Comparison of ENCODE assay signal across 9 cellular contexts in the genomic region with DNA sequence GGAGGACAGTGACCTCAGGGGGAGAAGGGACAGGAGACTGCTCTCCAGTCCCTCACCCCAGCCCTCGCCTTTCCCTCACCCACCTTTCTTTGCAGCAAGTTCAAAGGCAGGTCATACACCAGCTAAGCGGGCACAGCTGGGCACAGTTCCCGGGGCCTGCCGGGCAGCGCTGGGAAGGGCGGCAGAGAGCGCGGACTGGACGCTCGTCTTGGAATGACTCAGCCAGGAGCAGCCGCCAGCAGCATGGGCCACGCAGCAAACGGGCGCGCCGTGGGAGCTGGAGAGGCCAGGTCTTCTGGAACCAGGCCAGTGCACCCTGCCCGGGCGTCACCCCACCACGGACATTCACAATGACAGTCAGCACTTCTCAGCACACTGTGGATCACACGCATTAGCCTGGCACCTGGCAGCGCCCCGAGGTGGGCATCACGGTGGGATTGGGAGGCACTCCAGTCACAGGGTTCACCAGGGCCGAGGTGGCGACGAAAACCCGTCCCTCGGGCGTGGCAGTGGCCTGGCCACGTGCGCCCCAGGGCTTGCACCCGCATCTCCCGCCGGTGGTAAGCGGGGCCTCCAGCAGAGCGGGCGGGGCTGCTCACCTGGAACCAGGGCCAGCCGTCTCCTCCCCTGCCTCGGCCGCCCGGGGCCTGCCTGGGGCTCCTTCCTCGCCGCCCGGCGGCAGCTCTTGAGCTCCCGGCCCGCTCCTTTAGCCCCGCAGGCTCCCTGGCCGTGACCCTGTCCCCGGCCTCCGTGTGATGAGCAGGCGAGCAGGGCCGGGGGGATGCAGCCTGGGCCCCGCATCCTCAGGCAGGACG. TPM values are rescaled to one million over a fixed set of nuclear protein-coding genes. Genes with fewer than 3 reads are reported as not detected.
DNase-seq lines count a peak whose midpoint lies in the region; ATAC-seq and TF ChIP-seq lines count a peak whose summit lies in the region.
"Had no signal": no experiment of that assay in that cellular context is flagged by ENCODE, and none has a peak within 500 bp of the region (broad histone marks: within the 10 kb centered on the region; RNA-seq: fewer than 3 reads in every experiment).

No MANE protein-coding gene starts in this region.

- peaks cover 18% of the 10 kb centered on the region for H3K4me1 Mint-ChIP-seq in activated naive CD8-positive, alpha-beta T cell treated with anti-CD3 and anti-CD28 coated beads, Interleukin-2, amount 10 ng/mL, durations not matched to agents 7 days and 5 days

- DNase-seq in AG10803 (ENCODE audit: low read depth) = peak; percentile 67
- peak; percentile 86 for DNase-seq in HK-2 (ENCODE audit: unreplicated experiment)
- DNase-seq in activated naive CD8-positive, alpha-beta T cell treated with anti-CD3 and anti-CD28 coated beads, Interleukin-2, amount 10 ng/mL, durations not matched to agents 7 days and 5 days = no peak
- peak; percentile 76 for DNase-seq in left ventricle myocardium inferior
- DNase-seq in posterior cingulate gyrus = peak in 9 of 10 donors; percentile 42 to 95 (median 72)
- no peak for DNase-seq in stimulated activated CD4-positive, alpha-beta T cell treated with anti-CD3 and anti-CD28 coated beads, Interleukin-4, amount 100 ng/mL, for 4 hours
- no peak for DNase-seq in T-helper 2 cell

- peaks cover 45% of the 10 kb centered on the region for H3K27me3 Mint-ChIP-seq in activated naive CD8-positive, alpha-beta T cell treated with anti-CD3 and anti-CD28 coated beads, Interleukin-2, amount 10 ng/mL, durations not matched to agents 7 days and 5 days

- H3K36me3 ChIP-seq in left ventricle myocardium inferior = no peaks in the 10 kb centered on the region

- H3K9me3 ChIP-seq in left ventricle myocardium inferior (replicated peaks) = no peaks in the 10 kb centered on the region

- POLR2A ChIA-PET in activated naive CD8-positive, alpha-beta T cell treated with anti-CD3 and anti-CD28 coated beads, Interleukin-2, amount 10 ng/mL, durations not matched to agents 7 days and 5 days (lab: Charles Lee) = no interaction called here

- peak; percentile 31 for ATAC-seq in GM19023 (IDR thresholded peaks at IDR 0.05; ENCODE audit: unreplicated experiment)
- no peak for ATAC-seq in activated naive CD8-positive, alpha-beta T cell treated with anti-CD3 and anti-CD28 coated beads, Interleukin-2, amount 10 ng/mL, durations not matched to agents 7 days and 5 days (ENCODE audit: low read depth)

- H3K4me3 ChIP-seq in AG10803 (ENCODE audit: low read length) (peak overlapping the region; percentile 62), left ventricle myocardium inferior (peak overlapping the region; percentile 81)

- H3K27me3 ChIP-seq in left ventricle myocardium inferior (ENCODE audit: low read depth) = no peaks in the 10 kb centered on the region

- H3K36me3 Mint-ChIP-seq in activated naive CD8-positive, alpha-beta T cell treated with anti-CD3 and anti-CD28 coated beads, Interleukin-2, amount 10 ng/mL, durations not matched to agents 7 days and 5 days = no peaks in the 10 kb centered on the region
- H3K36me3 Mint-ChIP-seq: IgD-negative memory B cell had no signal

- H3K9me3 Mint-ChIP-seq in activated naive CD8-positive, alpha-beta T cell treated with anti-CD3 and anti-CD28 coated beads, Interleukin-2, amount 10 ng/mL, durations not matched to agents 7 days and 5 days = no peaks in the 10 kb centered on the region
- H3K9me3 Mint-ChIP-seq: IgD-negative memory B cell had no signal

- peaks cover 16% of the 10 kb centered on the region for H3K4me1 ChIP-seq in left ventricle myocardium inferior

- peak overlapping the region; percentile 4 for H3K4me3 Mint-ChIP-seq in activated naive CD8-positive, alpha-beta T cell treated with anti-CD3 and anti-CD28 coated beads, Interleukin-2, amount 10 ng/mL, durations not matched to agents 7 days and 5 days

- intact Hi-C loops in left ventricle myocardium inferior (cut with micrococcal nuclease) = loop anchor here (2.0 kb wide), 1 partner anchor 105 kb away; no protein-coding TSS in a partner anchor
- intact Hi-C loops in posterior cingulate gyrus (cut with DNase I) = loop anchor here (1.0 to 10.0 kb wide), 4 partner anchors 103 to 749 kb away; no protein-coding TSS in a partner anchor

- H3K27ac Mint-ChIP-seq in activated naive CD8-positive, alpha-beta T cell treated with anti-CD3 and anti-CD28 coated beads, Interleukin-2, amount 10 ng/mL, durations not matched to agents 7 days and 5 days = no peak overlapping the region

- TF ChIP-seq CTCF in AG10803 (conservative IDR thresholded peaks at IDR 0.05; ENCODE audit: low read length) (no peak), left ventricle myocardium inferior (IDR thresholded peaks at IDR 0.05; ENCODE audit: borderline replicate concordance) (no peak)

- H3K27ac ChIP-seq in left ventricle myocardium inferior (replicated peaks) = peak overlapping the region; percentile 80

RNA-seq across cellular contexts. Expression of gene WDFY4, which starts 29.0 kb away (rescaled TPM):
- total RNA-seq in activated naive CD8-positive, alpha-beta T cell treated with anti-CD3 and anti-CD28 coated beads, Interleukin-2, amount 10 ng/mL, durations not matched to agents 7 days and 5 days = 1 to 10 TPM; 1.5 to 2.4 TPM
- 1.5 TPM for total RNA-seq in left ventricle myocardium inferior

RNA-seq across cellular contexts. Expression of gene ARHGAP22, which starts 50.8 kb away (rescaled TPM):
- total RNA-seq in activated naive CD8-positive, alpha-beta T cell treated with anti-CD3 and anti-CD28 coated beads, Interleukin-2, amount 10 ng/mL, durations not matched to agents 7 days and 5 days = under 1 TPM; 0.26 to 0.30 TPM
- total RNA-seq in left ventricle myocardium inferior = 3.8 TPM

Comparison
In these comparisons a context has a peak if more than half of its experiments do, and no peak if none do; other contexts are left out.
1. DNase-seq: peak in AG10803 (single experiment), HK-2 (single experiment), left ventricle myocardium inferior (single experiment) and posterior cingulate gyrus (9 of 10); none in activated naive CD8-positive, alpha-beta T cell treated with anti-CD3 and anti-CD28 coated beads, Interleukin-2, amount 10 ng/mL, durations not matched to agents 7 days and 5 days (single experiment), stimulated activated CD4-positive, alpha-beta T cell treated with anti-CD3 and anti-CD28 coated beads, Interleukin-4, amount 100 ng/mL, for 4 hours (0 of 2) and T-helper 2 cell (0 of 5).